In the genomic region with DNA sequence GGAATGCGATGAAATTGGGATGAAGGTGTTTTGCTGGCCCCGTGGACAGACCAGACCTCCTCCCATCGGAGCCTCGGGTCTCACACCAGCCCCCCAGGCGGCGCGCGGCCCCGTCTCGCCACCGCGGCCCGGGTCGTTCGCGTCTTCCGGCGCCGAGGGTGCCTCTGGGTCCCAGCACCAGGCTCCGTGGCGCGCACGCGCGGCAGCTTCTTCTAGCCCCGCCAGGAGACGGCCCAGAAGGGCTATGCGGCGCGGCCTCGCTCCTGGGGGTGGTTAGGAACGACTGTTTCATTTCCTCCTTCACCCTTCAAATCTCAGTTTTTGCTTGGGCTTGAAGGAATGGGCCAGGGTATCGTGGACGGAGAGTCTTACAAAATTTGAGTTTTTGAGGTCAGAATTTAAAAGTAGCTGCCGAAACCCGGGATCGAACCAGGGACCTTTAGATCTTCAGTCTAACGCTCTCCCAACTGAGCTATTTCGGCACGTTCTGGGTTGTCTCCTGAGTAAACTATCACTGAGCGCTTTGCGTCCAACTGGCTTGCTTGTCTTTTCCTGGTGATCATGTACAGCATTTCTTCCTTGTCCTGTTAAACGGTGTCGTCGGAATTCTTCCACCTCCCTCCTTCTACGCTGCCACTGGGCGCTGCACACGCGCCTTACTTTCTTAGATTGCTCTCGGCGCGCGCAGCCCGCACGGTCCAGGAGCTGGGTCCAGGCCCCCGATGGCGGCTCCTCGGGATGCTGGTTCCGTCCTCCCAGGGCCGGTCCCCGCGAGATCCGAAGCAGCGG, we compare ENCODE assay signal across 1 cellular context.
TF ChIP-seq lines count a peak whose summit lies in the region.

No MANE protein-coding gene starts in this region.

TF ChIP-seq in HepG2, 621 proteins besides CTCF, POLR2A, EP300 and RAD21 (continued from another document and continues in another):
- TF ChIP-seq, protein P1, sequence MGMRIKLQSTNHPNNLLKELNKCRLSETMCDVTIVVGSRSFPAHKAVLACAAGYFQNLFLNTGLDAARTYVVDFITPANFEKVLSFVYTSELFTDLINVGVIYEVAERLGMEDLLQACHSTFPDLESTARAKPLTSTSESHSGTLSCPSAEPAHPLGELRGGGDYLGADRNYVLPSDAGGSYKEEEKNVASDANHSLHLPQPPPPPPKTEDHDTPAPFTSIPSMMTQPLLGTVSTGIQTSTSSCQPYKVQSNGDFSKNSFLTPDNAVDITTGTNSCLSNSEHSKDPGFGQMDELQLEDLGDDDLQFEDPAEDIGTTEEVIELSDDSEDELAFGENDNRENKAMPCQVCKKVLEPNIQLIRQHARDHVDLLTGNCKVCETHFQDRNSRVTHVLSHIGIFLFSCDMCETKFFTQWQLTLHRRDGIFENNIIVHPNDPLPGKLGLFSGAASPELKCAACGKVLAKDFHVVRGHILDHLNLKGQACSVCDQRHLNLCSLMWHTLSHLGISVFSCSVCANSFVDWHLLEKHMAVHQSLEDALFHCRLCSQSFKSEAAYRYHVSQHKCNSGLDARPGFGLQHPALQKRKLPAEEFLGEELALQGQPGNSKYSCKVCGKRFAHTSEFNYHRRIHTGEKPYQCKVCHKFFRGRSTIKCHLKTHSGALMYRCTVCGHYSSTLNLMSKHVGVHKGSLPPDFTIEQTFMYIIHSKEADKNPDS (CRISPR knock-in tag; IDR thresholded peaks at IDR 0.05): no peak
- TF ChIP-seq ZFP36L1 (CRISPR knock-in tag; IDR thresholded peaks at IDR 0.05) (no peak), MBNL3 (CRISPR knock-in tag; conservative IDR thresholded peaks at IDR 0.05) (no peak), KLF6 (CRISPR knock-in tag; IDR thresholded peaks at IDR 0.05) (0 out of 2 replicates have a peak, but pooled peaks have one; percentile 45), MTA3 (CRISPR knock-in tag; IDR thresholded peaks at IDR 0.05) (no peak), AHDC1 (CRISPR knock-in tag; IDR thresholded peaks at IDR 0.05; ENCODE audit: borderline replicate concordance) (no peak; the same call in 1 of the 2 replicates), ZNF264 (CRISPR knock-in tag; IDR thresholded peaks at IDR 0.05) (peak; percentile 74; the same call in 1 of the 2 replicates), NBN (conservative IDR thresholded peaks at IDR 0.05) (no peak), ZNF44 (CRISPR knock-in tag; IDR thresholded peaks at IDR 0.05) (peak; percentile 71; the same call in 1 of the 2 replicates), ZNF446 (CRISPR knock-in tag; IDR thresholded peaks at IDR 0.05) (no peak), SP1 (IDR thresholded peaks at IDR 0.05) (no peak), SP1 (CRISPR knock-in tag; IDR thresholded peaks at IDR 0.05) (no peak), ZNF777 (CRISPR knock-in tag; IDR thresholded peaks at IDR 0.05) (no peak), NKX3-1 (CRISPR knock-in tag; IDR thresholded peaks at IDR 0.05) (no peak), TARDBP (CRISPR knock-in tag; IDR thresholded peaks at IDR 0.05) (peak; percentile 34; the same call in 1 of the 2 replicates), NFE2L2 (IDR thresholded peaks at IDR 0.05; ENCODE audit: low read length) (no peak), ZNF776 (CRISPR knock-in tag; IDR thresholded peaks at IDR 0.05) (no peak), ZNF576 (CRISPR knock-in tag; IDR thresholded peaks at IDR 0.05) (no peak), ZNF501 (CRISPR knock-in tag; IDR thresholded peaks at IDR 0.05) (peak; percentile 80), ZC3H4 (CRISPR knock-in tag; IDR thresholded peaks at IDR 0.05; ENCODE audit: borderline replicate concordance) (no peak), ATF7 (IDR thresholded peaks at IDR 0.05) (no peak), ATF7 (CRISPR knock-in tag; IDR thresholded peaks at IDR 0.05) (no peak), MED8 (CRISPR knock-in tag; IDR thresholded peaks at IDR 0.05; ENCODE audit: insufficient replicate concordance) (no peak), MIER3 (CRISPR knock-in tag; IDR thresholded peaks at IDR 0.05; ENCODE audit: borderline replicate concordance) (no peak; the same call in 1 of the 2 replicates), FOXC1 (CRISPR knock-in tag; IDR thresholded peaks at IDR 0.05; ENCODE audit: borderline replicate concordance) (peak; percentile 58; the same call in 1 of the 2 replicates), RELA (CRISPR knock-in tag; IDR thresholded peaks at IDR 0.05) (no peak), IRX3 (CRISPR knock-in tag; IDR thresholded peaks at IDR 0.05; ENCODE audit: borderline replicate concordance, low read depth) (no peak), NCOA5 (CRISPR knock-in tag; IDR thresholded peaks at IDR 0.05) (no peak), ZBTB1 (CRISPR knock-in tag; IDR thresholded peaks at IDR 0.05; ENCODE audit: borderline replicate concordance) (no peak), U2AF2 (IDR thresholded peaks at IDR 0.05; ENCODE audit: low read depth, low read length) (no peak), ZNF598 (CRISPR knock-in tag; IDR thresholded peaks at IDR 0.05; ENCODE audit: borderline replicate concordance) (peak; percentile 80), ZGPAT (CRISPR knock-in tag; IDR thresholded peaks at IDR 0.05) (peak; percentile 89), ZNF335 (CRISPR knock-in tag; IDR thresholded peaks at IDR 0.05) (no peak), ZNF20 (CRISPR knock-in tag; IDR thresholded peaks at IDR 0.05) (no peak), ZNF713 (CRISPR knock-in tag; IDR thresholded peaks at IDR 0.05) (0 out of 2 replicates have a peak, but pooled peaks have one; percentile 35), IRF1 (CRISPR knock-in tag; IDR thresholded peaks at IDR 0.05; ENCODE audit: low read depth) (no peak), MEIS2 (CRISPR knock-in tag; IDR thresholded peaks at IDR 0.05) (no peak), FOXO1 (CRISPR knock-in tag; IDR thresholded peaks at IDR 0.05) (peak; percentile 5; the same call in 1 of the 2 replicates), ZNF251 (CRISPR knock-in tag; IDR thresholded peaks at IDR 0.05) (no peak), ZNF879 (CRISPR knock-in tag; IDR thresholded peaks at IDR 0.05) (no peak), PRMT3 (CRISPR knock-in tag; IDR thresholded peaks at IDR 0.05; ENCODE audit: borderline replicate concordance, low read depth) (no peak), JUN (CRISPR knock-in tag; IDR thresholded peaks at IDR 0.05) (no peak), PHF21A (CRISPR knock-in tag; IDR thresholded peaks at IDR 0.05) (peak; percentile 81; the same call in 1 of the 2 replicates), ZFAT (CRISPR knock-in tag; conservative IDR thresholded peaks at IDR 0.05) (0 out of 2 replicates have a peak, but pooled peaks have one; percentile 29)
- TF ChIP-seq, protein P2, sequence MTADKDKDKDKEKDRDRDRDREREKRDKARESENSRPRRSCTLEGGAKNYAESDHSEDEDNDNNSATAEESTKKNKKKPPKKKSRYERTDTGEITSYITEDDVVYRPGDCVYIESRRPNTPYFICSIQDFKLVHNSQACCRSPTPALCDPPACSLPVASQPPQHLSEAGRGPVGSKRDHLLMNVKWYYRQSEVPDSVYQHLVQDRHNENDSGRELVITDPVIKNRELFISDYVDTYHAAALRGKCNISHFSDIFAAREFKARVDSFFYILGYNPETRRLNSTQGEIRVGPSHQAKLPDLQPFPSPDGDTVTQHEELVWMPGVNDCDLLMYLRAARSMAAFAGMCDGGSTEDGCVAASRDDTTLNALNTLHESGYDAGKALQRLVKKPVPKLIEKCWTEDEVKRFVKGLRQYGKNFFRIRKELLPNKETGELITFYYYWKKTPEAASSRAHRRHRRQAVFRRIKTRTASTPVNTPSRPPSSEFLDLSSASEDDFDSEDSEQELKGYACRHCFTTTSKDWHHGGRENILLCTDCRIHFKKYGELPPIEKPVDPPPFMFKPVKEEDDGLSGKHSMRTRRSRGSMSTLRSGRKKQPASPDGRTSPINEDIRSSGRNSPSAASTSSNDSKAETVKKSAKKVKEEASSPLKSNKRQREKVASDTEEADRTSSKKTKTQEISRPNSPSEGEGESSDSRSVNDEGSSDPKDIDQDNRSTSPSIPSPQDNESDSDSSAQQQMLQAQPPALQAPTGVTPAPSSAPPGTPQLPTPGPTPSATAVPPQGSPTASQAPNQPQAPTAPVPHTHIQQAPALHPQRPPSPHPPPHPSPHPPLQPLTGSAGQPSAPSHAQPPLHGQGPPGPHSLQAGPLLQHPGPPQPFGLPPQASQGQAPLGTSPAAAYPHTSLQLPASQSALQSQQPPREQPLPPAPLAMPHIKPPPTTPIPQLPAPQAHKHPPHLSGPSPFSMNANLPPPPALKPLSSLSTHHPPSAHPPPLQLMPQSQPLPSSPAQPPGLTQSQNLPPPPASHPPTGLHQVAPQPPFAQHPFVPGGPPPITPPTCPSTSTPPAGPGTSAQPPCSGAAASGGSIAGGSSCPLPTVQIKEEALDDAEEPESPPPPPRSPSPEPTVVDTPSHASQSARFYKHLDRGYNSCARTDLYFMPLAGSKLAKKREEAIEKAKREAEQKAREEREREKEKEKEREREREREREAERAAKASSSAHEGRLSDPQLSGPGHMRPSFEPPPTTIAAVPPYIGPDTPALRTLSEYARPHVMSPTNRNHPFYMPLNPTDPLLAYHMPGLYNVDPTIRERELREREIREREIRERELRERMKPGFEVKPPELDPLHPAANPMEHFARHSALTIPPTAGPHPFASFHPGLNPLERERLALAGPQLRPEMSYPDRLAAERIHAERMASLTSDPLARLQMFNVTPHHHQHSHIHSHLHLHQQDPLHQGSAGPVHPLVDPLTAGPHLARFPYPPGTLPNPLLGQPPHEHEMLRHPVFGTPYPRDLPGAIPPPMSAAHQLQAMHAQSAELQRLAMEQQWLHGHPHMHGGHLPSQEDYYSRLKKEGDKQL (CRISPR knock-in tag; IDR thresholded peaks at IDR 0.05; ENCODE audit: low read depth): no peak
- TF ChIP-seq, protein P3, sequence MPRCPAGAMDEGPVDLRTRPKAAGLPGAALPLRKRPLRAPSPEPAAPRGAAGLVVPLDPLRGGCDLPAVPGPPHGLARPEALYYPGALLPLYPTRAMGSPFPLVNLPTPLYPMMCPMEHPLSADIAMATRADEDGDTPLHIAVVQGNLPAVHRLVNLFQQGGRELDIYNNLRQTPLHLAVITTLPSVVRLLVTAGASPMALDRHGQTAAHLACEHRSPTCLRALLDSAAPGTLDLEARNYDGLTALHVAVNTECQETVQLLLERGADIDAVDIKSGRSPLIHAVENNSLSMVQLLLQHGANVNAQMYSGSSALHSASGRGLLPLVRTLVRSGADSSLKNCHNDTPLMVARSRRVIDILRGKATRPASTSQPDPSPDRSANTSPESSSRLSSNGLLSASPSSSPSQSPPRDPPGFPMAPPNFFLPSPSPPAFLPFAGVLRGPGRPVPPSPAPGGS (CRISPR knock-in tag; IDR thresholded peaks at IDR 0.05): peak; percentile 63; the same call in 1 of the 2 replicates
